In the genomic region with DNA sequence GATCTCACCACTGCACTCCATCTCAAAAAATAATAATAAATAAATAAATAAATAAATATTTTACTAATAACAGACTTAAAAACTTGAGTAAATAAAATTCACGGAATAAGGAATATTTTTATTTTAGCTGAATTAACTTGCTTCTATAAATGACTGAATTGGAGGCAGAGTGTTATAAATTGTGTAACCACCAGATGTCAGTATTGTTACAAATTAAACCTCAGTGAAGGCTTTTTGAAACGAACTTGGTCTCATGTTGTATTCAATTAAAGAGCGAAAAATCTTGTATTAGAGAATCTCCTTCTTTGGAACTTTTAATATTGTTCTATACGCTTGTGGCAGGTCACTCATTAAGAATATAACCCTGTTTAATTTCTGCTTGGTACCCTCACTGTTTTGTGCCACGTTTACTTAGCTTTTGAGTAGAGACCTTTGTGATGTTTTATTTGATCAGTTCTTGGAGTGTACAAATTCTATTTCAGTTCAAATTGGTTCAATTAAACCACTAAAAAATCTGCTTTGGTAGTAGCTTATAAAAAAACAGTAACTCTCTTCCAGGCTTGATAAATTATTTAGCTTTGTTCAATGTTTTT, we compare ENCODE assay signal across 1 cellular context.
TF ChIP-seq lines count a peak whose summit lies in the region.

No MANE protein-coding gene starts in this region.

TF ChIP-seq in SK-N-SH treated with all-trans-retinoic acid at 6 μM for 48 hours, 23 proteins besides CTCF, POLR2A, EP300 and RAD21 (continued from another document):
- TF ChIP-seq ARNTL (CRISPR knock-in tag; IDR thresholded peaks at IDR 0.05; ENCODE audit: borderline replicate concordance, low read depth) (no peak), ESRRG (CRISPR knock-in tag; IDR thresholded peaks at IDR 0.05) (no peak), ZFP30 (CRISPR knock-in tag; IDR thresholded peaks at IDR 0.05) (no peak)
- TF ChIP-seq, protein P1, sequence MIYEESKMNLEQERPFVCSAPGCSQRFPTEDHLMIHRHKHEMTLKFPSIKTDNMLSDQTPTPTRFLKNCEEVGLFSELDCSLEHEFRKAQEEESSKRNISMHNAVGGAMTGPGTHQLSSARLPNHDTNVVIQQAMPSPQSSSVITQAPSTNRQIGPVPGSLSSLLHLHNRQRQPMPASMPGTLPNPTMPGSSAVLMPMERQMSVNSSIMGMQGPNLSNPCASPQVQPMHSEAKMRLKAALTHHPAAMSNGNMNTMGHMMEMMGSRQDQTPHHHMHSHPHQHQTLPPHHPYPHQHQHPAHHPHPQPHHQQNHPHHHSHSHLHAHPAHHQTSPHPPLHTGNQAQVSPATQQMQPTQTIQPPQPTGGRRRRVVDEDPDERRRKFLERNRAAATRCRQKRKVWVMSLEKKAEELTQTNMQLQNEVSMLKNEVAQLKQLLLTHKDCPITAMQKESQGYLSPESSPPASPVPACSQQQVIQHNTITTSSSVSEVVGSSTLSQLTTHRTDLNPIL (CRISPR knock-in tag; IDR thresholded peaks at IDR 0.05; ENCODE audit: low read depth): no peak
